1 cellular context compared by ENCODE assay signal in the genomic region with DNA sequence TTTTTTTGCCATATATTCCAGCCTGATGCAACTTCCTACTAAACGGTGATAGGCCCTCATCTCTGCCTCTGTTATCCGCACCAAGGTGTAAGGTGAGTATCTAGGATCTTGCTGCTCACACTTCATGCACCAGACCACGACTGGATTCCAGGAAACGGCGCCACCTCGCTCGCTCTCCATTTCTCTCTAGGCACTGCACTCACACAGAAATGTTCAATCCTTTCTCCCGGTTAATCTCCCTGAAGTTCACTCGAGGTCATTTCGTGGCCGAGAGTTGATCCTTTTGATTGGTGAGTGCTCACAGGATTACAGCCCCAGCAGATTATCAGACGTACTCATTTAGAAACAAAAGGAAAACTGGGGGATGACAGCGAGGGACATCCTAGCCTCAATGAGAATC.
TF ChIP-seq lines count a peak whose summit lies in the region.

No MANE protein-coding gene starts in this region.

TF ChIP-seq in K562, 482 proteins besides CTCF, POLR2A, EP300 and RAD21 (continued from another document):
- TF ChIP-seq, protein P1, sequence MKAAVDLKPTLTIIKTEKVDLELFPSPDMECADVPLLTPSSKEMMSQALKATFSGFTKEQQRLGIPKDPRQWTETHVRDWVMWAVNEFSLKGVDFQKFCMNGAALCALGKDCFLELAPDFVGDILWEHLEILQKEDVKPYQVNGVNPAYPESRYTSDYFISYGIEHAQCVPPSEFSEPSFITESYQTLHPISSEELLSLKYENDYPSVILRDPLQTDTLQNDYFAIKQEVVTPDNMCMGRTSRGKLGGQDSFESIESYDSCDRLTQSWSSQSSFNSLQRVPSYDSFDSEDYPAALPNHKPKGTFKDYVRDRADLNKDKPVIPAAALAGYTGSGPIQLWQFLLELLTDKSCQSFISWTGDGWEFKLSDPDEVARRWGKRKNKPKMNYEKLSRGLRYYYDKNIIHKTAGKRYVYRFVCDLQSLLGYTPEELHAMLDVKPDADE (conservative IDR thresholded peaks at IDR 0.05; ENCODE audit: control insufficient read depth, low read depth, low read length) = no peak
- peak; percentile 90 for TF ChIP-seq ZEB2 (IDR thresholded peaks at IDR 0.05)
- TF ChIP-seq STAT5A (IDR thresholded peaks at IDR 0.05; ENCODE audit: borderline replicate concordance, low read length) = no peak
- TF ChIP-seq, protein P2, sequence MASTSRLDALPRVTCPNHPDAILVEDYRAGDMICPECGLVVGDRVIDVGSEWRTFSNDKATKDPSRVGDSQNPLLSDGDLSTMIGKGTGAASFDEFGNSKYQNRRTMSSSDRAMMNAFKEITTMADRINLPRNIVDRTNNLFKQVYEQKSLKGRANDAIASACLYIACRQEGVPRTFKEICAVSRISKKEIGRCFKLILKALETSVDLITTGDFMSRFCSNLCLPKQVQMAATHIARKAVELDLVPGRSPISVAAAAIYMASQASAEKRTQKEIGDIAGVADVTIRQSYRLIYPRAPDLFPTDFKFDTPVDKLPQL (IDR thresholded peaks at IDR 0.05; ENCODE audit: extremely low read depth, insufficient read length) = no peak
- TF ChIP-seq SOX6 (IDR thresholded peaks at IDR 0.05) = peak; percentile 52
- TF ChIP-seq RCOR1 (IDR thresholded peaks at IDR 0.05; ENCODE audit: borderline replicate concordance in 1 of 2, low read depth in 2 of 2, low read length in 2 of 2) = peak in 1 of 2 experiments; percentile 87; a peak in 2 of 4 replicates
